ENCODE assay signal across 13 cellular contexts in the genomic region with DNA sequence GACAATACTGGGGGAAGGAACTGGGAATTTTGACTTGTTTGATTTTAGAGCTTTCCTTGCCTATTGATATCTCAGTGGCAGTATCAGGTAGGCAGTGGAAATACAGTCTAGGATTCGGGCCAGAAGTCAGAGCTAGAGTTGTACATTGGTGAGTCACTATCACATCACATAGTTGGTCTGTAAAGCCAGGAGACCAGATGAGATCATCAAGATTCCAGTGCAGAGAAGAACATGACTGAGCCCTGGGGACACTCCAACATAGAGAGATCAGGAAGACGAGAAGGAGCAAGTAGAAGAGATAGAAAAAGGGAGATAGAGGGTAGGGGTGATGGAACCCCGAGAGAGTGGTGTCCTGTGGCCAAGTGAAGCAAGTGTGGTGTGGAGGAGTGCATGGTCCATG. TPM values are rescaled to one million over a fixed set of nuclear protein-coding genes. Genes with fewer than 3 reads are reported as not detected.
DNase-seq lines count a peak whose midpoint lies in the region; ATAC-seq, FAIRE-seq and TF ChIP-seq lines count a peak whose summit lies in the region.
"Had no signal": no experiment of that assay in that cellular context is flagged by ENCODE, and none has a peak within 500 bp of the region (broad histone marks: within the 10 kb centered on the region; RNA-seq: fewer than 3 reads in every experiment).

No MANE protein-coding gene starts in this region.

- no peak overlapping the region for H3K4me3 ChIP-seq in foreskin fibroblast (ENCODE audit: low read depth in 1 of 2, low read length in 2 of 2)
- H3K4me3 ChIP-seq: right lobe of liver, uterus had no signal

- peaks cover 2% of the 10 kb centered on the region for H3K27me3 Mint-ChIP-seq in HFFc6 (ENCODE audit: insufficient read depth)
- H3K27me3 Mint-ChIP-seq in activated T-helper 17 cell treated with anti-CD3 and anti-CD28 coated beads, Interleukin-2, amount 50 U/mL, for 72 hours: peaks cover 19% of the 10 kb centered on the region

- H3K4me3 Mint-ChIP-seq in HFFc6: no peak overlapping the region
- H3K4me3 Mint-ChIP-seq in activated T-helper 17 cell treated with anti-CD3 and anti-CD28 coated beads, Interleukin-2, amount 50 U/mL, for 72 hours: no peak overlapping the region
- H3K4me3 Mint-ChIP-seq: mesothelial cell of epicardium had no signal

- peak; percentile 32 for ATAC-seq in activated T-helper 17 cell treated with anti-CD3 and anti-CD28 coated beads, Interleukin-2, amount 50 U/mL, for 72 hours (replicated peaks)

- no peaks in the 10 kb centered on the region; the same call in 1 of the 2 replicates for H3K9me3 Mint-ChIP-seq in HFFc6
- peaks cover 14% of the 10 kb centered on the region for H3K9me3 Mint-ChIP-seq in activated T-helper 17 cell treated with anti-CD3 and anti-CD28 coated beads, Interleukin-2, amount 50 U/mL, for 72 hours

- H3K36me3 Mint-ChIP-seq in HFFc6 (ENCODE audit: low read depth): no peaks in the 10 kb centered on the region
- no peaks in the 10 kb centered on the region for H3K36me3 Mint-ChIP-seq in activated T-helper 17 cell treated with anti-CD3 and anti-CD28 coated beads, Interleukin-2, amount 50 U/mL, for 72 hours (ENCODE audit: low read depth)
- H3K36me3 Mint-ChIP-seq: mesothelial cell of epicardium had no signal

- no peak for TF ChIP-seq CTCF in HFFc6 (IDR thresholded peaks at IDR 0.05)
- no peak for TF ChIP-seq CTCF in foreskin fibroblast (IDR thresholded peaks at IDR 0.05; ENCODE audit: low read depth, low read length)

- no peak for FAIRE-seq in urothelium cell line (lab: Jason Lieb, UNC)

- peaks cover 6% of the 10 kb centered on the region; the same call in 1 of the 2 replicates for H3K4me1 Mint-ChIP-seq in HFFc6 (ENCODE audit: low read depth)
- no peaks in the 10 kb centered on the region for H3K4me1 Mint-ChIP-seq in activated T-helper 17 cell treated with anti-CD3 and anti-CD28 coated beads, Interleukin-2, amount 50 U/mL, for 72 hours
- H3K4me1 Mint-ChIP-seq: mesothelial cell of epicardium had no signal

- no peak overlapping the region for H3K27ac Mint-ChIP-seq in HFFc6
- H3K27ac Mint-ChIP-seq in activated T-helper 17 cell treated with anti-CD3 and anti-CD28 coated beads, Interleukin-2, amount 50 U/mL, for 72 hours: no peak overlapping the region
- H3K27ac Mint-ChIP-seq: mesothelial cell of epicardium had no signal

- DNase-seq in HFFc6 (peak; percentile 38), foreskin fibroblast (peak; percentile 11 to 35), urothelium cell line (ENCODE audit: low spot score) (peak; percentile 73), iPS-NIHi11 (ENCODE audit: low spot score) (no peak), NCI-H2029 (lab: John Stamatoyannopoulos, UW) (no peak)
- DNase-seq in stimulated activated CD4-positive, alpha-beta T cell treated with anti-CD3 and anti-CD28 coated beads, Interleukin-12 subunit alpha, Interleukin-12 subunit beta, amount 100 ng/mL, for 4 hours: no peak
- DNase-seq: caudate nucleus, glutamatergic neuron, NCI-H345, right lobe of liver, uterus had no signal

RNA-seq across cellular contexts. Expression of gene NR1H4, which starts 46.6 kb away (rescaled TPM):
- total RNA-seq in HFFc6 (2021; fragmentation: NEBNext Ultra II Directional; extraction: Animal tissue kit (Norgen Biotek cat#: 25700)): not detected
- not detected for total RNA-seq in activated T-helper 17 cell treated with anti-CD3 and anti-CD28 coated beads, Interleukin-2, amount 50 U/mL, for 72 hours

Comparison
In these comparisons a context has a peak if more than half of its experiments do, and no peak if none do; other contexts are left out.
1. DNase-seq: peak in HFFc6 (single experiment), foreskin fibroblast (2 of 2) and urothelium cell line (single experiment); none in iPS-NIHi11 (single experiment), NCI-H2029 (single experiment) and stimulated activated CD4-positive, alpha-beta T cell treated with anti-CD3 and anti-CD28 coated beads, Interleukin-12 subunit alpha, Interleukin-12 subunit beta, amount 100 ng/mL, for 4 hours (single experiment).